1 cellular context compared by ENCODE assay signal in genomic region chr20:46364670-46365482, GRCh38.
TF ChIP-seq lines count a peak whose summit lies in the region.

No MANE protein-coding gene starts in this region.

TF ChIP-seq in endothelial cell of umbilical vein, 7 proteins besides CTCF, POLR2A, EP300 and RAD21:
- no peak for TF ChIP-seq MAX (IDR thresholded peaks at IDR 0.05; ENCODE audit: insufficient read depth, insufficient read length)
